ENCODE assay signal across 8 cellular contexts in genomic region chr5:148687427-148687826, GRCh38. TPM values are rescaled to one million over a fixed set of nuclear protein-coding genes. Genes with fewer than 3 reads are reported as not detected.
A peak's percentile ranks its signal among the peaks of the same experiment; 100 is the strongest.
DNase-seq lines count a peak whose midpoint lies in the region; ATAC-seq and TF ChIP-seq lines count a peak whose summit lies in the region.

No MANE protein-coding gene starts in this region.

- no peak overlapping the region for H3K4me2 ChIP-seq in KMS-11
- no peak overlapping the region for H3K4me2 ChIP-seq in osteoblast (ENCODE audit: insufficient read depth, low read length)

- H3K4me1 ChIP-seq in KMS-11 (ENCODE audit: low read depth, poor library complexity, severe bottlenecking) (no peaks in the 10 kb centered on the region), osteoblast (ENCODE audit: insufficient read depth, low read length) (no peaks in the 10 kb centered on the region)

- no peaks in the 10 kb centered on the region for H3K27me3 ChIP-seq in KMS-11 (ENCODE audit: insufficient read depth, low read depth)
- H3K27me3 ChIP-seq in osteoblast (ENCODE audit: insufficient read depth, low read length), result no peaks in the 10 kb centered on the region

- no peaks in the 10 kb centered on the region for H3K9me3 ChIP-seq in osteoblast (ENCODE audit: low read depth, low read length)

- H4K20me1 ChIP-seq in KMS-11 (ENCODE audit: insufficient read depth) (no peaks in the 10 kb centered on the region), osteoblast (ENCODE audit: insufficient read depth, low read length) (no peaks in the 10 kb centered on the region)

- H3K9me3 Mint-ChIP-seq in T-cell, result peaks cover 6 to 20% (median 16%) of the 10 kb centered on the region in 3 donors

- no peak overlapping the region for H3K4me3 Mint-ChIP-seq in T-cell

- no peak overlapping the region for H3K27ac Mint-ChIP-seq in T-cell

- no peak overlapping the region for H3K9ac ChIP-seq in KMS-11

- H2AFZ ChIP-seq in KMS-11 (ENCODE audit: low read depth), result no peak overlapping the region
- no peak overlapping the region for H2AFZ ChIP-seq in osteoblast (ENCODE audit: low read length)

- TF ChIP-seq CTCF in KMS-11 (conservative IDR thresholded peaks at IDR 0.05; ENCODE audit: low read depth, low read length) (peak; percentile 36; the same call in 1 of the 2 replicates), astrocyte of the spinal cord (IDR thresholded peaks at IDR 0.05; ENCODE audit: low read depth, low read length) (peak; percentile 34), osteoblast (IDR thresholded peaks at IDR 0.05; ENCODE audit: extremely low read depth, low read depth, low read length) (peak; percentile 50)

- in situ Hi-C loops in astrocyte of the spinal cord (cut with HindIII; ENCODE audit: low sequenced_read_pairs), result no loop called here

- ATAC-seq in T-cell (replicated peaks in 1 of 4), result no peak

- H3K36me3 ChIP-seq in KMS-11 (ENCODE audit: insufficient read depth) (no peaks in the 10 kb centered on the region), osteoblast (ENCODE audit: insufficient read depth, low read length) (no peaks in the 10 kb centered on the region)

- H3K27ac ChIP-seq in KMS-11 (no peak overlapping the region), osteoblast (ENCODE audit: low read depth, low read length) (no peak overlapping the region)

- DNase-seq in NCI-H146 (lab: John Stamatoyannopoulos, UW), result peak; percentile 0
- no peak for DNase-seq in NCI-H146 treated with DMSO at 0.1 percent for 48 hours (lab: John Stamatoyannopoulos, UW; ENCODE audit: unreplicated experiment)
- DNase-seq in H4 (ENCODE audit: low spot score), result peak; percentile 52
- DNase-seq in astrocyte of the spinal cord (ENCODE audit: low read depth, low spot score), result peak; percentile 17
- no peak for DNase-seq in osteoblast (ENCODE audit: insufficient read length, low spot score, missing footprints)
- DNase-seq in T-cell, result no peak
- no peak for DNase-seq in NCI-H2081 treated with DMSO at 0.1 percent for 48 hours (lab: John Stamatoyannopoulos, UW)

- H3K79me2 ChIP-seq in KMS-11 (ENCODE audit: insufficient read depth, low read depth), result no peaks in the 10 kb centered on the region
- H3K79me2 ChIP-seq in osteoblast (ENCODE audit: insufficient read depth, low read length), result no peaks in the 10 kb centered on the region

- H3K4me1 Mint-ChIP-seq in T-cell, result no peaks in the 10 kb centered on the region

- H3K4me3 ChIP-seq in KMS-11 (IDR thresholded peaks at IDR 0.05; ENCODE audit: insufficient read depth, low read depth, low read length) (no peak overlapping the region), astrocyte of the spinal cord (ENCODE audit: low read depth, low read length) (no peak overlapping the region), osteoblast (ENCODE audit: insufficient read depth, low read length) (no peak overlapping the region)

- CTCF ChIA-PET in T-cell (lab: Charles Lee), result no interaction called here

- peaks cover 8 to 11% of the 10 kb centered on the region in 2 donors for H3K27me3 Mint-ChIP-seq in T-cell

- H3K36me3 Mint-ChIP-seq in T-cell, result no peaks in the 10 kb centered on the region

- POLR2A ChIA-PET in T-cell (lab: Charles Lee), result no interaction called here

RNA-seq across cellular contexts. Expression of gene HTR4, which starts 33.1 kb away (rescaled TPM):
- not detected in 2 replicates for total RNA-seq in H4 (2014; rRNA removed; shearing (Covaris generic))
- total RNA-seq in osteoblast (not detected in 2 replicates), T-cell (not detected)

Comparison
In these comparisons a context has a peak if more than half of its experiments do, and no peak if none do; other contexts are left out.
1. DNase-seq: peak in NCI-H146 (single experiment), H4 (single experiment) and astrocyte of the spinal cord (single experiment); none in NCI-H146 treated with DMSO at 0.1 percent for 48 hours (single experiment), osteoblast (single experiment), T-cell (0 of 34) and NCI-H2081 treated with DMSO at 0.1 percent for 48 hours (single experiment).
2. Peak in every context shown above with its lines, with median percentiles within 50 percentile points of each other: CTCF ChIP-seq.